In genomic region chr1:201383647-201384405, GRCh38 we compare ENCODE assay signal across 1 cellular context.
TF ChIP-seq lines count a peak whose summit lies in the region.

No MANE protein-coding gene starts in this region.

TF ChIP-seq in HepG2, 621 proteins besides CTCF, POLR2A, EP300 and RAD21:
- TF ChIP-seq ZBTB42 (CRISPR knock-in tag; IDR thresholded peaks at IDR 0.05) (no peak), RBM22 (optimal IDR thresholded peaks at IDR 0.05; ENCODE audit: low read length) (peak; percentile 54)
TF ChIP-seq in HepG2: peak in this region for 1.
